Comparison of ENCODE assay signal across 8 cellular contexts in genomic region chr2:211473116-211473515, GRCh38.
"Had no signal": no experiment of that assay in that cellular context is flagged by ENCODE, and none has a peak within 500 bp of the region (broad histone marks: within the 10 kb centered on the region; RNA-seq: fewer than 3 reads in every experiment).

No MANE protein-coding gene starts in this region.

- H3K27ac Mint-ChIP-seq: GM23338, H9, HFFc6 had no signal

- ATAC-seq: GM23338, HCT116 had no signal

- H3K4me3 Mint-ChIP-seq: GM23338, H9, HFFc6 had no signal

- DNase-seq: GM23248, GOT3, H7, H9, HCEC 1CT, HFFc6 had no signal
